8 cellular contexts compared by ENCODE assay signal in genomic region chr5:158812381-158812780, GRCh38.
DNase-seq lines count a peak whose midpoint lies in the region.

No MANE protein-coding gene starts in this region.

- intact Hi-C loops in activated T-helper 1 cell treated with anti-CD3 and anti-CD28 coated beads, Interleukin-12 subunit alpha, Interleukin-12 subunit beta, Interleukin-2, Interleukin-4 antibody, amounts not matched to agents 30 ng/mL and 10 ng/mL and 1 ng/mL, durations not matched to agents 14 hours and 24 hours and 36 hours (cut with micrococcal nuclease) = no loop called here

- peak overlapping the region; percentile 96 to 99 (median 97) for H3K27ac Mint-ChIP-seq in IgD-negative memory B cell
- peak overlapping the region; percentile 42 for H3K27ac Mint-ChIP-seq in activated T-helper 1 cell treated with anti-CD3 and anti-CD28 coated beads, Interleukin-12 subunit alpha, Interleukin-12 subunit beta, Interleukin-2, Interleukin-4 antibody, amounts not matched to agents 30 ng/mL and 10 ng/mL and 1 ng/mL, durations not matched to agents 14 hours and 24 hours and 36 hours

- H3K27me3 Mint-ChIP-seq in IgD-negative memory B cell = no peaks in the 10 kb centered on the region
- peaks cover 5% of the 10 kb centered on the region for H3K27me3 Mint-ChIP-seq in activated T-helper 1 cell treated with anti-CD3 and anti-CD28 coated beads, Interleukin-12 subunit alpha, Interleukin-12 subunit beta, Interleukin-2, Interleukin-4 antibody, amounts not matched to agents 30 ng/mL and 10 ng/mL and 1 ng/mL, durations not matched to agents 14 hours and 24 hours and 36 hours (ENCODE audit: insufficient read depth)

- H3K36me3 Mint-ChIP-seq in IgD-negative memory B cell = peaks cover 11% of the 10 kb centered on the region
- peaks cover 4% of the 10 kb centered on the region for H3K36me3 Mint-ChIP-seq in activated T-helper 1 cell treated with anti-CD3 and anti-CD28 coated beads, Interleukin-12 subunit alpha, Interleukin-12 subunit beta, Interleukin-2, Interleukin-4 antibody, amounts not matched to agents 30 ng/mL and 10 ng/mL and 1 ng/mL, durations not matched to agents 14 hours and 24 hours and 36 hours (ENCODE audit: low read depth)

- peaks cover 76 to 95% (median 79%) of the 10 kb centered on the region in 3 donors for H3K4me1 Mint-ChIP-seq in IgD-negative memory B cell
- peaks cover 43% of the 10 kb centered on the region for H3K4me1 Mint-ChIP-seq in activated T-helper 1 cell treated with anti-CD3 and anti-CD28 coated beads, Interleukin-12 subunit alpha, Interleukin-12 subunit beta, Interleukin-2, Interleukin-4 antibody, amounts not matched to agents 30 ng/mL and 10 ng/mL and 1 ng/mL, durations not matched to agents 14 hours and 24 hours and 36 hours (ENCODE audit: low read depth)

- peaks cover 0 to 2% (median 0%) of the 10 kb centered on the region in 3 donors for H3K9me3 Mint-ChIP-seq in IgD-negative memory B cell
- peaks cover 13% of the 10 kb centered on the region for H3K9me3 Mint-ChIP-seq in activated T-helper 1 cell treated with anti-CD3 and anti-CD28 coated beads, Interleukin-12 subunit alpha, Interleukin-12 subunit beta, Interleukin-2, Interleukin-4 antibody, amounts not matched to agents 30 ng/mL and 10 ng/mL and 1 ng/mL, durations not matched to agents 14 hours and 24 hours and 36 hours

- H3K4me3 Mint-ChIP-seq in IgD-negative memory B cell = peak overlapping the region; percentile 66 to 91 (median 88)
- no peak overlapping the region for H3K4me3 Mint-ChIP-seq in activated T-helper 1 cell treated with anti-CD3 and anti-CD28 coated beads, Interleukin-12 subunit alpha, Interleukin-12 subunit beta, Interleukin-2, Interleukin-4 antibody, amounts not matched to agents 30 ng/mL and 10 ng/mL and 1 ng/mL, durations not matched to agents 14 hours and 24 hours and 36 hours

- DNase-seq in activated gamma-delta T cell treated with Interleukin-2 at 50 U/mL for 16 hours = peak; percentile 64
- DNase-seq in activated gamma-delta T cell (lab: John Stamatoyannopoulos, UW) = no peak
- DNase-seq in activated T-helper 1 cell treated with anti-CD3 and anti-CD28 coated beads, Interleukin-12 subunit alpha, Interleukin-12 subunit beta, Interleukin-2, Interleukin-4 antibody, amounts not matched to agents 30 ng/mL and 10 ng/mL and 1 ng/mL, durations not matched to agents 14 hours and 24 hours and 36 hours (ENCODE audit: low spot score) = peak; percentile 20
- peak; percentile 45 to 57 for DNase-seq in stimulated activated CD4-positive, alpha-beta T cell treated with anti-CD3 and anti-CD28 coated beads, Interleukin-2, amount 100 ng/mL, for 24 hours
- DNase-seq in SHP77 (lab: John Stamatoyannopoulos, UW) = no peak
- no peak for DNase-seq in midbrain (lab: John Stamatoyannopoulos, UW)
- DNase-seq in NCI-H526 treated with DMSO at 0.1 percent for 48 hours (lab: John Stamatoyannopoulos, UW) = no peak

Comparison
In these comparisons a context has a peak if more than half of its experiments do, and no peak if none do; other contexts are left out.
1. DNase-seq: peak in activated gamma-delta T cell treated with Interleukin-2 at 50 U/mL for 16 hours (single experiment), activated T-helper 1 cell treated with anti-CD3 and anti-CD28 coated beads, Interleukin-12 subunit alpha, Interleukin-12 subunit beta, Interleukin-2, Interleukin-4 antibody, amounts not matched to agents 30 ng/mL and 10 ng/mL and 1 ng/mL, durations not matched to agents 14 hours and 24 hours and 36 hours (single experiment) and stimulated activated CD4-positive, alpha-beta T cell treated with anti-CD3 and anti-CD28 coated beads, Interleukin-2, amount 100 ng/mL, for 24 hours (2 of 2); none in activated gamma-delta T cell (single experiment), SHP77 (0 of 2), midbrain (single experiment) and NCI-H526 treated with DMSO at 0.1 percent for 48 hours (single experiment).